ENCODE assay signal across 8 cellular contexts in the genomic region with DNA sequence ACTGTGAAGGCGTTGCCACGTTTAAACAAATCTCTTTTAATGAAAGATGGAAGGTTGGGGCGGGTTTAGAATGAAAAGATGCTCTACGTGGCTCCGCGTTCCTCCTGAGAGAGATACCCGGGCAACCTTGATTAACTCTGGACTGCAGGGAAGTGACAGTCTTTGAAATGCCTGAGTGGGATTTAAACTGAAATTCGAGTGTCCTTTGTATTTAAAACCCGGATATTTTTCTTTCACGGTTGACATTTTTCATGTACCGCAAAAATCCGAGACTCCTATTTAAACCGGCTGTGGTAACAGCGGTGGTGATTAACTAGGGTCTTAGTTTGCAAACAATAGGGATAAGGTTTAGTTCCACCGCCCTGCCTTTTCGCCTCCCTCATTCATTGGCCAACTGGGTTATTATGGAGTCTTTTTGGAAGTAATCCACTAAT. TPM values are rescaled to one million over a fixed set of nuclear protein-coding genes. Genes with fewer than 3 reads are reported as not detected.
DNase-seq lines count a peak whose midpoint lies in the region; ATAC-seq and TF ChIP-seq lines count a peak whose summit lies in the region.

No MANE protein-coding gene starts in this region.

- DNase-seq in NCI-H2029 treated with DMSO at 0.1 percent for 48 hours (lab: John Stamatoyannopoulos, UW) (peak; percentile 25), NCI-H2029 (lab: John Stamatoyannopoulos, UW) (no peak), NCI-H774 (lab: John Stamatoyannopoulos, UW) (peak; percentile 15), mammary epithelial cell (peak; percentile 38), left lobe of liver (ENCODE audit: low spot score) (no peak), suprapubic skin (ENCODE audit: low spot score in 2 of 2) (no peak)
- DNase-seq in activated effector memory CD4-positive, alpha-beta T cell treated with Interleukin-2 at 50 U/mL for 16 hours = no peak

- no peaks in the 10 kb centered on the region for H3K9me3 ChIP-seq in mammary epithelial cell (replicated peaks; ENCODE audit: insufficient read depth, low read length)
- H3K9me3 ChIP-seq in suprapubic skin = no peaks in the 10 kb centered on the region

- BruUV-seq in mammary epithelial cell (replicated peaks; lab: Mats Ljungman, UMichigan) = no TSS peak

- peak overlapping the region; percentile 93 for H2AFZ ChIP-seq in mammary epithelial cell (ENCODE audit: low read depth, low read length)

- H3K4me2 ChIP-seq in mammary epithelial cell (ENCODE audit: insufficient read depth, low read depth, low read length) = peak overlapping the region; percentile 92

- no peaks in the 10 kb centered on the region for H4K20me1 ChIP-seq in mammary epithelial cell (ENCODE audit: insufficient read depth, low read length)

- H3K27ac ChIP-seq in mammary epithelial cell (ENCODE audit: insufficient read depth, low read depth, low read length) = peak overlapping the region; percentile 84
- H3K27ac ChIP-seq in suprapubic skin = peak overlapping the region; percentile 74

- intact Hi-C loops in mammary epithelial cell (cut with micrococcal nuclease) = loop anchor here (5.0 kb wide), 1 partner anchor 48 kb away; no protein-coding TSS in a partner anchor

- peaks cover 55% of the 10 kb centered on the region for H3K79me2 ChIP-seq in mammary epithelial cell (ENCODE audit: insufficient read depth, low read length)

- TF ChIP-seq CTCF in mammary epithelial cell (conservative IDR thresholded peaks at IDR 0.05 in 1 of 2, IDR thresholded peaks at IDR 0.05 in 1 of 2; ENCODE audit: extremely low read depth in 1 of 2, insufficient read depth in 1 of 2, low read depth in 1 of 2, low read length in 2 of 2) (no peak), suprapubic skin (IDR thresholded peaks at IDR 0.05) (no peak)

- CTCF ChIA-PET in mammary epithelial cell (lab: Charles Lee; ENCODE audit: low non-redundant PET) = no interaction called here

- H3K9ac ChIP-seq in mammary epithelial cell (ENCODE audit: insufficient read depth, low read length) = peak overlapping the region; percentile 89

- no peak for TF ChIP-seq EP300 in suprapubic skin (IDR thresholded peaks at IDR 0.05)

- H3K36me3 ChIP-seq in mammary epithelial cell (ENCODE audit: insufficient read depth, low read length) = no peaks in the 10 kb centered on the region
- no peaks in the 10 kb centered on the region for H3K36me3 ChIP-seq in suprapubic skin

- 3% methylated on average over 16 of the region's 16 CpGs for WGBS in mammary epithelial cell (ENCODE audit: low coverage, missing lambda C conversion rate)
- WGBS in suprapubic skin = under 1% methylated on average over 16 of the region's 16 CpGs

- in situ Hi-C loops in mammary epithelial cell (cut with MboI; ENCODE audit: low sequenced_read_pairs in 2 of 2) = no loop called here

- no peak for TF ChIP-seq POLR2A in suprapubic skin (IDR thresholded peaks at IDR 0.05)

- dilution Hi-C loops in mammary epithelial cell (cut with HindIII; ENCODE audit: low sequenced_read_pairs) = no loop called here

- ATAC-seq in HG02973 (IDR thresholded peaks at IDR 0.05; ENCODE audit: unreplicated experiment) (peak; percentile 15), left lobe of liver (peak; percentile 6)

- peak overlapping the region; percentile 78 to 94 (median 89) for H3K4me3 ChIP-seq in mammary epithelial cell (replicated peaks in 1 of 3; ENCODE audit: insufficient read depth in 1 of 3, low read depth in 2 of 3, low read length in 3 of 3)
- peak overlapping the region; percentile 71 for H3K4me3 ChIP-seq in suprapubic skin

- no peaks in the 10 kb centered on the region for H3K27me3 ChIP-seq in mammary epithelial cell (ENCODE audit: insufficient read depth, low read length)
- no peaks in the 10 kb centered on the region for H3K27me3 ChIP-seq in suprapubic skin

- peaks cover 13% of the 10 kb centered on the region for H3K4me1 ChIP-seq in mammary epithelial cell (ENCODE audit: insufficient read depth, low read length)
- H3K4me1 ChIP-seq in suprapubic skin = peaks cover 21% of the 10 kb centered on the region

RNA-seq across cellular contexts. Expression of a gene that starts 0.7 kb away (rescaled TPM):
- total RNA-seq in mammary epithelial cell (10 to 100 TPM; 14.5 to 37.0 TPM), left lobe of liver (4.6 TPM), suprapubic skin (10 to 100 TPM in 2 of 4 donors, 1 to 10 TPM in 2; 7.3 to 13.9 (median 9.7) TPM)
- polyA plus RNA-seq in mammary epithelial cell = 12.1 TPM
- polyA minus RNA-seq in mammary epithelial cell = 17.0 TPM

Comparison
In these comparisons a context has a peak if more than half of its experiments do, and no peak if none do; other contexts are left out.
1. DNase-seq: peak in NCI-H2029 treated with DMSO at 0.1 percent for 48 hours (single experiment), NCI-H774 (single experiment) and mammary epithelial cell (single experiment); none in NCI-H2029 (single experiment), left lobe of liver (single experiment), suprapubic skin (0 of 2) and activated effector memory CD4-positive, alpha-beta T cell treated with Interleukin-2 at 50 U/mL for 16 hours (single experiment).